In the genomic region with DNA sequence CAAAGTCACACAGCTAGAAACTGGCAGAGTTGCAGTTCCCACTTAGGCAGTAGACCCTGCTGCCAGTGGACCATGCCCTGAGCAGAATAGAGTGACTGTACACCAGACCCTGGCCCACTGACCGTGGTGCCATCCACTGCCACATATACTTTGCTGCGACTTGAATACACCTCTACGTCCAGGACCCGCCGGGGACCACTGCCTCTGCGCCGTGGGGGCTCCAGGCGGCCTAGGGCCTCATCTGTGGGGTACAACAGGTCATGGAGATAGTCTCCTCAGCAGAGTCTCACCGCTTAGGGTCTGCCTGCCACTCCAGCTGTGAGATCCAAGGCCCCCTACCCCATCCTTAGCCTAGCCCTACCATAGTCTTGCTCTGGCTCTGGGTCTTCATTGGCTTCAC, we compare ENCODE assay signal across 1 cellular context.
TF ChIP-seq lines count a peak whose summit lies in the region.

No MANE protein-coding gene starts in this region.

TF ChIP-seq in GM12878, 131 proteins besides CTCF, POLR2A, EP300 and RAD21:
- TF ChIP-seq IKZF1 (conservative IDR thresholded peaks at IDR 0.05), result no peak
- no peak for TF ChIP-seq FOXM1 (IDR thresholded peaks at IDR 0.05; ENCODE audit: low read depth, low read length)
